14 cellular contexts compared by ENCODE assay signal in the genomic region with DNA sequence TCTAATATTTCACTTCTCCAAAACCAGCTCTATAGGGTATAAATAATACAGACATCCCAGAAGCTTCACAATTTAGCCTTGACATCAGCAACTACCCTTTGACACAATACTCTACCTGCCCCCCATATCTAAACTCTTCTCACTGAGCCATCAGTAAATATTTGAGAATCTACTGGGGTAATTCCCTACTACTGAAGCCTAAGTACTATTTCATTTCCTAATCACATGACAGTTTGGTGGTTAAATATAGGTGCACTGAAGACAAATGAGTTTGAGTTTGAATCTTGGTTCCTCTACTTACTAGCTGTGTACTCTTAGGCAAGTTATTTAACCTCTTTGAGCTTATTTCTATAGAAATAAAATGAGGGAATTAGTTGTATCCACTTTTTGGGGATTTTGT.
DNase-seq lines count a peak whose midpoint lies in the region; ATAC-seq lines count a peak whose summit lies in the region.
"Had no signal": no experiment of that assay in that cellular context is flagged by ENCODE, and none has a peak within 500 bp of the region (broad histone marks: within the 10 kb centered on the region; RNA-seq: fewer than 3 reads in every experiment).

No MANE protein-coding gene starts in this region.

- DNase-seq in left lobe of liver (ENCODE audit: low spot score) = no peak
- no peak for DNase-seq in NCI-H446 treated with DMSO at 0.1 percent for 48 hours (lab: John Stamatoyannopoulos, UW)
- no peak for DNase-seq in NOMO-1 treated with dmso at 0.1 percent for 144 hours (lab: John Stamatoyannopoulos, UW; ENCODE audit: unreplicated experiment)
- DNase-seq in NCI-H748 treated with DMSO at 0.1 percent for 48 hours (lab: John Stamatoyannopoulos, UW) = no peak
- DNase-seq: 8988T; CD4-positive, alpha-beta memory T cell; DMS153; DMS79 treated with DMSO at 0.1 percent for 48 hours; GF-D8; HCEC 1CT had no signal

- peak; percentile 94 for ATAC-seq in GM18508 (IDR thresholded peaks at IDR 0.05; ENCODE audit: insufficient read depth, unreplicated experiment)
- ATAC-seq in HG02759 (IDR thresholded peaks at IDR 0.05; ENCODE audit: unreplicated experiment) = peak; percentile 87
- ATAC-seq in HG03280 (IDR thresholded peaks at IDR 0.05; ENCODE audit: unreplicated experiment) = peak; percentile 79
- ATAC-seq in left lobe of liver = peak; percentile 78
- ATAC-seq: GM23338 had no signal
